Comparison of ENCODE assay signal across 1 cellular context in genomic region chr2:120343433-120344105, GRCh38.
TF ChIP-seq lines count a peak whose summit lies in the region.

No MANE protein-coding gene starts in this region.

TF ChIP-seq in HepG2, 621 proteins besides CTCF, POLR2A, EP300 and RAD21 (continued from another document and continues in another):
- TF ChIP-seq STAG1 (CRISPR knock-in tag; IDR thresholded peaks at IDR 0.05) = peak; percentile 99
- TF ChIP-seq IKZF4 (CRISPR knock-in tag; IDR thresholded peaks at IDR 0.05; ENCODE audit: borderline replicate concordance, low read depth, not compliant biosample characterization) = no peak
- peak; percentile 55; the same call in 1 of the 2 replicates for TF ChIP-seq AKAP8 (CRISPR knock-in tag; IDR thresholded peaks at IDR 0.05)
- no peak; the same call in 1 of the 2 replicates for TF ChIP-seq ZNF766 (CRISPR knock-in tag; IDR thresholded peaks at IDR 0.05; ENCODE audit: borderline replicate concordance)
- TF ChIP-seq IRF1 (CRISPR knock-in tag; IDR thresholded peaks at IDR 0.05; ENCODE audit: low read depth) = no peak
- TF ChIP-seq RORA (CRISPR knock-in tag; IDR thresholded peaks at IDR 0.05) = no peak
- peak; percentile 54; the same call in 1 of the 2 replicates for TF ChIP-seq ZBTB44 (CRISPR knock-in tag; IDR thresholded peaks at IDR 0.05)
- no peak for TF ChIP-seq NR1H2 (CRISPR knock-in tag; IDR thresholded peaks at IDR 0.05; ENCODE audit: borderline replicate concordance, low read depth)
- TF ChIP-seq ZBED4 (CRISPR knock-in tag; IDR thresholded peaks at IDR 0.05; ENCODE audit: borderline replicate concordance) = peak; percentile 91
- no peak for TF ChIP-seq NONO (IDR thresholded peaks at IDR 0.05)
- peak; percentile 76; the same call in 1 of the 2 replicates for TF ChIP-seq NONO (CRISPR knock-in tag; conservative IDR thresholded peaks at IDR 0.05)
- no peak for TF ChIP-seq SMARCC2 (IDR thresholded peaks at IDR 0.05)
- TF ChIP-seq ZNF367 (CRISPR knock-in tag; IDR thresholded peaks at IDR 0.05; ENCODE audit: borderline replicate concordance) = no peak
- no peak for TF ChIP-seq ZBTB49 (CRISPR knock-in tag; IDR thresholded peaks at IDR 0.05; ENCODE audit: borderline replicate concordance)
- 0 out of 2 replicates have a peak, but pooled peaks have one; percentile 19 for TF ChIP-seq HDAC1 (CRISPR knock-in tag; IDR thresholded peaks at IDR 0.05)
- no peak for TF ChIP-seq ZNF142 (CRISPR knock-in tag; IDR thresholded peaks at IDR 0.05)
- TF ChIP-seq ZNF75D (CRISPR knock-in tag; IDR thresholded peaks at IDR 0.05; ENCODE audit: borderline replicate concordance) = no peak
- TF ChIP-seq JUN (CRISPR knock-in tag; IDR thresholded peaks at IDR 0.05) = no peak
- TF ChIP-seq ZNF264 (CRISPR knock-in tag; IDR thresholded peaks at IDR 0.05) = no peak
- no peak for TF ChIP-seq NRL (CRISPR knock-in tag; IDR thresholded peaks at IDR 0.05; ENCODE audit: borderline replicate concordance)
- TF ChIP-seq ARNT2 (CRISPR knock-in tag; IDR thresholded peaks at IDR 0.05; ENCODE audit: low read depth) = peak; percentile 68; the same call in 1 of the 2 replicates
- TF ChIP-seq ZEB1 (IDR thresholded peaks at IDR 0.05; ENCODE audit: insufficient replicate concordance, low read depth) = no peak
- TF ChIP-seq MIXL1 (CRISPR knock-in tag; IDR thresholded peaks at IDR 0.05) = 0 out of 2 replicates have a peak, but pooled peaks have one; percentile 24
- TF ChIP-seq NPAS2 (CRISPR knock-in tag; IDR thresholded peaks at IDR 0.05; ENCODE audit: borderline replicate concordance) = no peak
- no peak for TF ChIP-seq ZNF10 (CRISPR knock-in tag; IDR thresholded peaks at IDR 0.05; ENCODE audit: borderline replicate concordance, low read depth)
- TF ChIP-seq UBTF (CRISPR knock-in tag; IDR thresholded peaks at IDR 0.05) = peak; percentile 67; the same call in 1 of the 2 replicates
- no peak; the same call in 1 of the 2 replicates for TF ChIP-seq MIER3 (CRISPR knock-in tag; IDR thresholded peaks at IDR 0.05; ENCODE audit: borderline replicate concordance)
- no peak for TF ChIP-seq ZBTB7A (CRISPR knock-in tag; IDR thresholded peaks at IDR 0.05)
- peak; percentile 19; the same call in 1 of the 2 replicates for TF ChIP-seq PITX1 (CRISPR knock-in tag; IDR thresholded peaks at IDR 0.05)
- TF ChIP-seq ZFP82 (CRISPR knock-in tag; IDR thresholded peaks at IDR 0.05; ENCODE audit: borderline replicate concordance) = no peak
- no peak for TF ChIP-seq ZNF777 (CRISPR knock-in tag; IDR thresholded peaks at IDR 0.05)
- TF ChIP-seq THAP9 (CRISPR knock-in tag; IDR thresholded peaks at IDR 0.05; ENCODE audit: borderline replicate concordance) = peak; percentile 15; the same call in 1 of the 2 replicates
- peak; percentile 4; the same call in 1 of the 2 replicates for TF ChIP-seq CEBPG (CRISPR knock-in tag; IDR thresholded peaks at IDR 0.05)
- peak; percentile 23; the same call in 1 of the 2 replicates for TF ChIP-seq SAP130 (CRISPR knock-in tag; IDR thresholded peaks at IDR 0.05; ENCODE audit: low read depth)
- TF ChIP-seq GABPA (IDR thresholded peaks at IDR 0.05; ENCODE audit: low read depth, low read length) = no peak
- no peak for TF ChIP-seq GABPA (CRISPR knock-in tag; IDR thresholded peaks at IDR 0.05; ENCODE audit: low read depth)
- no peak for TF ChIP-seq ZBTB26 (CRISPR knock-in tag; IDR thresholded peaks at IDR 0.05; ENCODE audit: borderline replicate concordance)
- TF ChIP-seq ZNF616 (CRISPR knock-in tag; IDR thresholded peaks at IDR 0.05; ENCODE audit: low read depth) = no peak
- TF ChIP-seq ZMYM4 (CRISPR knock-in tag; IDR thresholded peaks at IDR 0.05) = 0 out of 2 replicates have a peak, but pooled peaks have one; percentile 47
- TF ChIP-seq ZNF572 (CRISPR knock-in tag; IDR thresholded peaks at IDR 0.05) = 0 out of 2 replicates have a peak, but pooled peaks have one; percentile 72
